In genomic region chr17:2403044-2403443, GRCh38 we compare ENCODE assay signal across 10 cellular contexts. TPM values are rescaled to one million over a fixed set of nuclear protein-coding genes. Genes with fewer than 3 reads are reported as not detected.
DNase-seq lines count a peak whose midpoint lies in the region; ATAC-seq and TF ChIP-seq lines count a peak whose summit lies in the region.
"Had no signal": no experiment of that assay in that cellular context is flagged by ENCODE, and none has a peak within 500 bp of the region (broad histone marks: within the 10 kb centered on the region; RNA-seq: fewer than 3 reads in every experiment).

No MANE protein-coding gene starts in this region.

- H3K4me1 ChIP-seq in CD4-positive, alpha-beta memory T cell (ENCODE audit: insufficient read depth, low read length): peaks cover 22% of the 10 kb centered on the region
- H3K4me1 ChIP-seq in KMS-11 (ENCODE audit: low read depth, poor library complexity, severe bottlenecking): no peaks in the 10 kb centered on the region
- H3K4me1 ChIP-seq in psoas muscle: peaks cover 55% of the 10 kb centered on the region

- peak overlapping the region; percentile 41; the same call in 1 of the 2 replicates for H3K4me2 ChIP-seq in KMS-11

- peak overlapping the region in 4 of 7 donors; percentile 81 to 100 (median 90) for H3K27ac Mint-ChIP-seq in CD4-positive, alpha-beta memory T cell
- H3K27ac Mint-ChIP-seq in effector memory CD8-positive, alpha-beta T cell: peak overlapping the region in 1 of 2 donors; percentile 99

- H3K4me3 ChIP-seq in CD4-positive, alpha-beta memory T cell (ENCODE audit: low read length in 2 of 2): no peak overlapping the region
- H3K4me3 ChIP-seq in KMS-11 (IDR thresholded peaks at IDR 0.05; ENCODE audit: insufficient read depth, low read depth, low read length): no peak overlapping the region
- H3K4me3 ChIP-seq in psoas muscle: no peak overlapping the region

- peak overlapping the region; percentile 78 to 88 (median 84) for H3K4me3 Mint-ChIP-seq in CD4-positive, alpha-beta memory T cell
- H3K4me3 Mint-ChIP-seq in effector memory CD8-positive, alpha-beta T cell: peak overlapping the region; percentile 90 to 98

- H3K79me2 ChIP-seq in KMS-11 (ENCODE audit: insufficient read depth, low read depth): no peaks in the 10 kb centered on the region

- 75 to 91% (median 80%) methylated on average over 4 of the region's 4 CpGs for WGBS in psoas muscle, 3 donors

- no peak for DNase-seq in CD4-positive, alpha-beta memory T cell
- no peak for DNase-seq in effector memory CD8-positive, alpha-beta T cell
- peak in 1 of 2 donors; percentile 10 for DNase-seq in psoas muscle
- DNase-seq in activated effector memory CD4-positive, alpha-beta T cell treated with anti-CD3 and anti-CD28 coated beads, Interleukin-2, amount 50 U/mL, for 16 hours: no peak
- no peak for DNase-seq in NCI-H2029 treated with DMSO at 0.1 percent for 48 hours (lab: John Stamatoyannopoulos, UW)
- no peak for DNase-seq in DMS 273 treated with DMSO at 0.1 percent for 48 hours (lab: John Stamatoyannopoulos, UW)
- DNase-seq: DMS79, NCI-H510A had no signal

- no peaks in the 10 kb centered on the region for H3K27me3 ChIP-seq in CD4-positive, alpha-beta memory T cell (ENCODE audit: insufficient read depth, low read length)
- no peaks in the 10 kb centered on the region for H3K27me3 ChIP-seq in KMS-11 (ENCODE audit: insufficient read depth, low read depth)
- H3K27me3 ChIP-seq in psoas muscle (ENCODE audit: insufficient read depth in 3 of 3, low read length in 2 of 3): no peaks in the 10 kb centered on the region

- no peaks in the 10 kb centered on the region for H4K20me1 ChIP-seq in KMS-11 (ENCODE audit: insufficient read depth)

- H2AFZ ChIP-seq in KMS-11 (ENCODE audit: low read depth): no peak overlapping the region

- POLR2A ChIA-PET in CD4-positive, alpha-beta memory T cell (lab: Charles Lee; ENCODE audit: partially characterized antibody): interaction anchor here (2.2 to 7.2 kb wide), 4 partner anchors 11 to 378 kb away, joined by 6 to 146 read pairs (median 34); partner anchors contain the start of gene RTN4RL1

- no peak overlapping the region for H3K9ac ChIP-seq in KMS-11

- peaks cover 6 to 17% of the 10 kb centered on the region in 2 donors for H3K36me3 Mint-ChIP-seq in CD4-positive, alpha-beta memory T cell
- H3K36me3 Mint-ChIP-seq in effector memory CD8-positive, alpha-beta T cell (ENCODE audit: insufficient read depth): peaks cover 46% of the 10 kb centered on the region

- H3K27ac ChIP-seq in CD4-positive, alpha-beta memory T cell (ENCODE audit: low read depth, low read length): no peak overlapping the region
- H3K27ac ChIP-seq in KMS-11: no peak overlapping the region
- peak overlapping the region; percentile 100 for H3K27ac ChIP-seq in psoas muscle

- TF ChIP-seq CTCF in KMS-11 (conservative IDR thresholded peaks at IDR 0.05; ENCODE audit: low read depth, low read length) (no peak), psoas muscle (IDR thresholded peaks at IDR 0.05) (no peak)

- intact Hi-C loops in CD4-positive, alpha-beta memory T cell (cut with micrococcal nuclease): no loop called here
- intact Hi-C loops in psoas muscle (cut with DNase I): no loop called here

- CTCF ChIA-PET in CD4-positive, alpha-beta memory T cell (lab: Charles Lee; ENCODE audit: partially characterized antibody): interaction anchor here (0.6 to 3.5 kb wide), 3 partner anchors 13 to 151 kb away, joined by 3 to 20 read pairs (median 15); no protein-coding TSS in a partner anchor

- ATAC-seq in effector memory CD8-positive, alpha-beta T cell (replicated peaks): no peak
- ATAC-seq in psoas muscle (no peak), HG03095 (IDR thresholded peaks at IDR 0.05; ENCODE audit: unreplicated experiment) (no peak)

- peaks cover 0 to 8% of the 10 kb centered on the region in 2 donors for H3K27me3 Mint-ChIP-seq in CD4-positive, alpha-beta memory T cell
- H3K27me3 Mint-ChIP-seq in effector memory CD8-positive, alpha-beta T cell: no peaks in the 10 kb centered on the region

- H3K36me3 ChIP-seq in CD4-positive, alpha-beta memory T cell (ENCODE audit: insufficient read depth, low read length): no peaks in the 10 kb centered on the region
- H3K36me3 ChIP-seq in KMS-11 (ENCODE audit: insufficient read depth): no peaks in the 10 kb centered on the region
- no peaks in the 10 kb centered on the region for H3K36me3 ChIP-seq in psoas muscle (ENCODE audit: insufficient read depth in 1 of 2, low read depth in 1 of 2)

- peaks cover 11 to 43% (median 27%) of the 10 kb centered on the region in 4 donors for H3K4me1 Mint-ChIP-seq in CD4-positive, alpha-beta memory T cell
- peaks cover 19 to 37% of the 10 kb centered on the region in 2 donors for H3K4me1 Mint-ChIP-seq in effector memory CD8-positive, alpha-beta T cell (ENCODE audit: low read depth in 2 of 2)

- H3K9me3 Mint-ChIP-seq in CD4-positive, alpha-beta memory T cell: peaks cover 0 to 7% (median 0%) of the 10 kb centered on the region in 8 donors
- H3K9me3 Mint-ChIP-seq in effector memory CD8-positive, alpha-beta T cell: no peaks in the 10 kb centered on the region

- H3K9me3 ChIP-seq in CD4-positive, alpha-beta memory T cell (ENCODE audit: control insufficient read depth in 1 of 2, low read length in 2 of 2): no peaks in the 10 kb centered on the region
- H3K9me3 ChIP-seq in psoas muscle: no peaks in the 10 kb centered on the region

RNA-seq across cellular contexts. Expression of gene MNT, which starts 2.2 kb away (rescaled TPM):
- total RNA-seq in CD4-positive, alpha-beta memory T cell: 10 to 100 TPM; 45.0 to 50.7 TPM
- polyA plus RNA-seq in CD4-positive, alpha-beta memory T cell: 1 to 10 TPM in 1 of 2 donors, under 1 TPM in 1; 0.29 to 1.4 TPM
- total RNA-seq in psoas muscle: 10 to 100 TPM in 1 of 4 donors, 1 to 10 TPM in 3; 6.6 to 11.7 (median 8.0) TPM
- polyA plus RNA-seq in psoas muscle: 1 to 10 TPM; 2.5 to 9.2 (median 4.3) TPM
